6 cellular contexts compared by ENCODE assay signal in genomic region chr11:64162769-64163168, GRCh38. TPM values are rescaled to one million over a fixed set of nuclear protein-coding genes. Genes with fewer than 3 reads are reported as not detected.
DNase-seq lines count a peak whose midpoint lies in the region; ATAC-seq, FAIRE-seq and TF ChIP-seq lines count a peak whose summit lies in the region.
"Not testable (repeated sequence)": the region's sequence is repeated elsewhere in the genome, so short reads cannot be mapped to it uniquely, and the experiment has no call there.

No MANE protein-coding gene starts in this region.

- H3K27ac ChIP-seq in CD4-positive, alpha-beta T cell (ENCODE audit: low read depth, low read length); HEK293 (ENCODE audit: extremely low read depth, low read depth, low read length); K562 (ENCODE audit: extremely low read depth, low read depth, low read length): not testable (repeated sequence)
- peak overlapping the region; percentile 82 for H3K27ac ChIP-seq in RWPE1
- peak overlapping the region in 3 of 4 donors; percentile 94 to 98 (median 96) for H3K27ac ChIP-seq in gastrocnemius medialis

- BruUV-seq in K562 (replicated peaks; lab: Mats Ljungman, UMichigan): not testable (repeated sequence)

- not testable (repeated sequence) for H4K20me1 ChIP-seq in K562 (replicated peaks; ENCODE audit: control insufficient read depth, insufficient read depth, low read length)

- not testable (repeated sequence) for TF ChIP-seq EP300 in K562 (IDR thresholded peaks at IDR 0.05; ENCODE audit: low read length)

- H3K9me3 Mint-ChIP-seq in CD4-positive, alpha-beta T cell: not testable (repeated sequence)

- not testable (repeated sequence) for H3K9me3 ChIP-seq in CD4-positive, alpha-beta T cell (ENCODE audit: control insufficient read depth, low read length); HEK293 (ENCODE audit: control insufficient read depth, insufficient read depth, low read depth, low read length); K562 (replicated peaks; ENCODE audit: control insufficient read depth, insufficient read depth, low read depth, low read length); gastrocnemius medialis

- not testable (repeated sequence) for H3K36me3 ChIP-seq in HEK293 (ENCODE audit: control insufficient read depth in 2 of 2, insufficient read depth in 1 of 2, low read length in 2 of 2); gastrocnemius medialis
- H3K36me3 ChIP-seq in K562 (ENCODE audit: control insufficient read depth, insufficient read depth, low read length): peaks cover 19% of the 10 kb centered on the region; the same call in 2 of the 3 replicates

- H3K79me2 ChIP-seq in K562 (ENCODE audit: control insufficient read depth, insufficient read depth, low read length): peaks cover 57% of the 10 kb centered on the region

- H3K27ac Mint-ChIP-seq in CD4-positive, alpha-beta T cell: not testable (repeated sequence)

- not testable (repeated sequence) for H3K9me1 ChIP-seq in K562 (ENCODE audit: control insufficient read depth, insufficient read depth, low read length)

- not testable (repeated sequence) for H3K4me3 ChIP-seq in HEK293 (ENCODE audit: low read depth, low read length); K562; gastrocnemius medialis

- TF ChIP-seq CTCF in CD4-positive, alpha-beta T cell (IDR thresholded peaks at IDR 0.05); HEK293 (tag by site-specific recombination; IDR thresholded peaks at IDR 0.05); RWPE1 (conservative IDR thresholded peaks at IDR 0.05; ENCODE audit: low read depth); K562 (IDR thresholded peaks at IDR 0.05 in 2 of 3, conservative IDR thresholded peaks at IDR 0.05 in 1 of 3; ENCODE audit: insufficient read depth in 2 of 3, low read depth in 1 of 3, low read length in 3 of 3); gastrocnemius medialis (IDR thresholded peaks at IDR 0.05 in 4 of 5, conservative IDR thresholded peaks at IDR 0.05 in 1 of 5): not testable (repeated sequence)

- H3K4me1 Mint-ChIP-seq in CD4-positive, alpha-beta T cell (ENCODE audit: low read depth): not testable (repeated sequence)

- intact Hi-C loops in CD4-positive, alpha-beta T cell (cut with DNase I, micrococcal nuclease): loop anchor here in 1 of 2 experiments (10.0 kb wide), 1 partner anchor 488 kb away; the partner anchor contains the start of gene ATL3
- intact Hi-C loops in K562 (cut with micrococcal nuclease); gastrocnemius medialis (cut with DNase I; ENCODE audit: low total_unique reads): not testable (repeated sequence)

- H2AFZ ChIP-seq in K562 (ENCODE audit: low read depth, low read length): not testable (repeated sequence)

- ATAC-seq in CD4-positive, alpha-beta T cell (ENCODE audit: poor library complexity); K562; gastrocnemius medialis: not testable (repeated sequence)

- H3K4me1 ChIP-seq in HEK293 (ENCODE audit: control insufficient read depth, insufficient read depth, low read length): not testable (repeated sequence)
- peaks cover 6 to 29% of the 10 kb centered on the region in 2 experiments; a peak in 3 of 5 replicates for H3K4me1 ChIP-seq in K562 (replicated peaks in 1 of 2; ENCODE audit: control insufficient read depth in 2 of 2, insufficient read depth in 2 of 2, low read length in 2 of 2)
- H3K4me1 ChIP-seq in gastrocnemius medialis: peaks cover 28 to 41% of the 10 kb centered on the region in 2 donors

- H3K4me2 ChIP-seq in K562 (ENCODE audit: insufficient read depth, low read length): not testable (repeated sequence)

- H3K27me3 Mint-ChIP-seq in CD4-positive, alpha-beta T cell: not testable (repeated sequence)

- CTCF ChIA-PET in CD4-positive, alpha-beta T cell (lab: Charles Lee); RWPE1 (lab: Yijun Ruan, JAX); K562 (lab: Yijun Ruan, JAX; ENCODE audit: low intra/inter-chr PET ratio): not testable (repeated sequence)
- CTCF ChIA-PET in HEK293 (lab: Yijun Ruan, JAX): interaction anchor here (1.2 to 1.5 kb wide), 2 partner anchors 10 to 17 kb away, joined by 4 to 8 read pairs; no protein-coding TSS in a partner anchor

- POLR2A ChIA-PET in CD4-positive, alpha-beta T cell (lab: Charles Lee); HEK293 (lab: Yijun Ruan, JAX); RWPE1 (lab: Yijun Ruan, JAX; ENCODE audit: low non-redundant PET): not testable (repeated sequence)
- POLR2A ChIA-PET in K562 (lab: Yijun Ruan, JAX): interaction anchor here (0.6 kb wide), 1 partner anchor 32 kb away, joined by 4 read pairs; no protein-coding TSS in a partner anchor

- TF ChIP-seq POLR2A in K562 (conservative IDR thresholded peaks at IDR 0.05); gastrocnemius medialis (IDR thresholded peaks at IDR 0.05): not testable (repeated sequence)

- not testable (repeated sequence) for FAIRE-seq in K562 (lab: Jason Lieb, UNC)

- peak overlapping the region; percentile 42 for H3K4me3 Mint-ChIP-seq in CD4-positive, alpha-beta T cell

- DNase-seq in CD4-positive, alpha-beta T cell; RWPE1 (ENCODE audit: low spot score); K562 (ENCODE audit: extremely low read depth in 1 of 4, low spot score in 3 of 4); gastrocnemius medialis: not testable (repeated sequence)
- DNase-seq in myocyte (ENCODE audit: low read depth): peak; percentile 40

- not testable (repeated sequence) for TF ChIP-seq RAD21 in K562 (CRISPR knock-in tag; conservative IDR thresholded peaks at IDR 0.05 in 1 of 2, IDR thresholded peaks at IDR 0.05 in 1 of 2)

- in situ Hi-C loops in K562 (cut with MboI): not testable (repeated sequence)
- in situ Hi-C loops in gastrocnemius medialis (cut with MboI; ENCODE audit: low sequenced_read_pairs in 4 of 4): loop anchor here in 1 of 4 donors (25.0 kb wide), 1 partner anchor 325 kb away; the partner anchor contains the start of gene MARK2

- WGBS in K562 (ENCODE audit: insufficient coverage, low coverage, missing lambda C conversion rate): 89% methylated on average over 11 of the region's 16 CpGs

- not testable (repeated sequence) for H3K36me3 Mint-ChIP-seq in CD4-positive, alpha-beta T cell (ENCODE audit: low read depth)

- H3K27me3 ChIP-seq in CD4-positive, alpha-beta T cell (ENCODE audit: control insufficient read depth, insufficient read depth, low read length); K562 (ENCODE audit: control insufficient read depth in 2 of 2, insufficient read depth in 2 of 2, low read length in 2 of 2); gastrocnemius medialis: not testable (repeated sequence)

- H3K9ac ChIP-seq in K562 (ENCODE audit: insufficient read depth in 1 of 2, low read depth in 2 of 2, low read length in 2 of 2): not testable (repeated sequence)

RNA-seq across cellular contexts. Expression of gene MACROD1, which starts 3.1 kb away (rescaled TPM):
- total RNA-seq in CD4-positive, alpha-beta T cell: 1 to 10 TPM; 6.0 to 6.3 TPM
- total RNA-seq in K562 (2011; cell fraction: chromatin; rRNA removed; ENCODE audit: low replicate concordance): 63.3 and 92.7 TPM in 2 replicates
- 79.2 and 103 TPM in 2 replicates for total RNA-seq in K562 (2011; cell fraction: nucleolus; rRNA removed)
- total RNA-seq in K562 (2011; cell fraction: nucleoplasm; rRNA removed): 54.7 and 61.3 TPM in 2 replicates
- total RNA-seq in K562 (2014; rRNA removed) (60.0 and 64.5 TPM in 2 replicates), K562 (2014; rRNA removed; fragmentation: Illumina TruSeq; extraction: Trizol) (25.5 and 25.9 TPM in 2 replicates), K562 (2015; rRNA removed; fragmentation: Illumina TruSeq; extraction: Trizol) (42.3 and 50.0 TPM in 2 replicates), K562 (2021) (45.2 and 47.3 TPM in 2 replicates), myocyte (168 and 469 TPM in 2 replicates), gastrocnemius medialis (100 to 1,000 TPM; 162 to 308 (median 205) TPM)
- polyA plus RNA-seq in K562 (2011; rRNA removed) (26.4 and 31.0 TPM in 2 replicates), K562 (2014; fragmentation: Illumina TruSeq; extraction: Trizol) (13.4 and 19.4 TPM in 2 replicates), K562 (2014; fragmentation: Nextera tagmentation; extraction: Ambion mirVana) (1 to 10 TPM; 1.1 to 2.3 TPM), K562 (2014; rRNA removed) (45.7 and 54.9 TPM in 2 replicates)
- polyA plus RNA-seq in K562 (2011; cell fraction: cytosol; rRNA removed): 39.3 and 90.4 TPM in 2 replicates
- 128 and 166 TPM in 2 replicates for polyA plus RNA-seq in K562 (2011; cell fraction: nucleus; rRNA removed)
- polyA plus RNA-seq in K562 (2012): 34.4 and 49.3 TPM in 2 replicates
- 12.7 and 14.8 TPM in 2 replicates for polyA minus RNA-seq in K562 (2011; rRNA and poly(A)+ RNA removed)
- polyA minus RNA-seq in K562 (2011; cell fraction: cytosol; rRNA and poly(A)+ RNA removed): 16.8 and 23.4 TPM in 2 replicates
- 20.7 and 28.4 TPM in 2 replicates for polyA minus RNA-seq in K562 (2011; cell fraction: nucleus; rRNA and poly(A)+ RNA removed)
- polyA plus RNA-seq in myocyte (2012): 48.9 TPM

RNA-seq across cellular contexts. Expression of gene STIP1, which starts 23.2 kb away (rescaled TPM):
- 10 to 100 TPM; 29.0 to 37.5 TPM for total RNA-seq in CD4-positive, alpha-beta T cell
- 306 and 548 TPM in 2 replicates for total RNA-seq in K562 (2011; cell fraction: chromatin; rRNA removed; ENCODE audit: low replicate concordance)
- 286 and 316 TPM in 2 replicates for total RNA-seq in K562 (2011; cell fraction: nucleolus; rRNA removed)
- total RNA-seq in K562 (2011; cell fraction: nucleoplasm; rRNA removed): 232 and 255 TPM in 2 replicates
- total RNA-seq in K562 (2014; rRNA removed): 407 and 459 TPM in 2 replicates
- 340 and 344 TPM in 2 replicates for total RNA-seq in K562 (2014; rRNA removed; fragmentation: Illumina TruSeq; extraction: Trizol)
- total RNA-seq in K562 (2015; rRNA removed; fragmentation: Illumina TruSeq; extraction: Trizol): 363 and 385 TPM in 2 replicates
- 346 and 350 TPM in 2 replicates for total RNA-seq in K562 (2021)
- 324 and 332 TPM in 2 replicates for polyA plus RNA-seq in K562 (2011; rRNA removed)
- 186 and 200 TPM in 2 replicates for polyA plus RNA-seq in K562 (2011; cell fraction: cytosol; rRNA removed)
- polyA plus RNA-seq in K562 (2011; cell fraction: nucleus; rRNA removed): 175 and 176 TPM in 2 replicates
- polyA plus RNA-seq in K562 (2012): 218 and 368 TPM in 2 replicates
- 358 and 465 TPM in 2 replicates for polyA plus RNA-seq in K562 (2014; fragmentation: Illumina TruSeq; extraction: Trizol)
- polyA plus RNA-seq in K562 (2014; fragmentation: Nextera tagmentation; extraction: Ambion mirVana): 100 to 1,000 TPM in 1 of 2 experiments, 10 to 100 TPM in 1; 58.1 to 122 TPM
- polyA plus RNA-seq in K562 (2014; rRNA removed): 353 and 363 TPM in 2 replicates
- 415 and 509 TPM in 2 replicates for polyA minus RNA-seq in K562 (2011; rRNA and poly(A)+ RNA removed)
- 226 and 244 TPM in 2 replicates for polyA minus RNA-seq in K562 (2011; cell fraction: cytosol; rRNA and poly(A)+ RNA removed)
- polyA minus RNA-seq in K562 (2011; cell fraction: nucleus; rRNA and poly(A)+ RNA removed): 111 and 217 TPM in 2 replicates
- total RNA-seq in myocyte: 204 and 216 TPM in 2 replicates
- polyA plus RNA-seq in myocyte (2012): 158 TPM
- total RNA-seq in gastrocnemius medialis: 100 to 1,000 TPM; 141 to 193 (median 168) TPM

RNA-seq across cellular contexts. Expression of gene FERMT3, which starts 43.8 kb away (rescaled TPM):
- 10 to 100 TPM; 55.8 to 61.1 TPM for total RNA-seq in CD4-positive, alpha-beta T cell
- total RNA-seq in K562 (2011; cell fraction: chromatin; rRNA removed; ENCODE audit: low replicate concordance): 73.9 and 265 TPM in 2 replicates
- 233 and 244 TPM in 2 replicates for total RNA-seq in K562 (2011; cell fraction: nucleolus; rRNA removed)
- total RNA-seq in K562 (2011; cell fraction: nucleoplasm; rRNA removed): 103 and 120 TPM in 2 replicates
- total RNA-seq in K562 (2014; rRNA removed) (192 and 205 TPM in 2 replicates), K562 (2014; rRNA removed; fragmentation: Illumina TruSeq; extraction: Trizol) (25.5 and 39.3 TPM in 2 replicates), K562 (2015; rRNA removed; fragmentation: Illumina TruSeq; extraction: Trizol) (74.5 and 79.5 TPM in 2 replicates), K562 (2021) (249 and 275 TPM in 2 replicates), myocyte (6.1 and 19.4 TPM in 2 replicates), gastrocnemius medialis (10 to 100 TPM in 1 of 4 donors, 1 to 10 TPM in 3; 2.8 to 10.4 (median 6.1) TPM)
- polyA plus RNA-seq in K562 (2011; rRNA removed) (79.7 and 134 TPM in 2 replicates), K562 (2014; fragmentation: Illumina TruSeq; extraction: Trizol) (98.1 and 207 TPM in 2 replicates), K562 (2014; fragmentation: Nextera tagmentation; extraction: Ambion mirVana) (1 to 10 TPM; 3.2 to 7.2 TPM), K562 (2014; rRNA removed) (169 and 202 TPM in 2 replicates)
- polyA plus RNA-seq in K562 (2011; cell fraction: cytosol; rRNA removed): 111 and 282 TPM in 2 replicates
- 306 and 623 TPM in 2 replicates for polyA plus RNA-seq in K562 (2011; cell fraction: nucleus; rRNA removed)
- polyA plus RNA-seq in K562 (2012): 176 and 251 TPM in 2 replicates
- 29.0 and 41.3 TPM in 2 replicates for polyA minus RNA-seq in K562 (2011; rRNA and poly(A)+ RNA removed)
- polyA minus RNA-seq in K562 (2011; cell fraction: cytosol; rRNA and poly(A)+ RNA removed): 111 and 123 TPM in 2 replicates
- polyA minus RNA-seq in K562 (2011; cell fraction: nucleus; rRNA and poly(A)+ RNA removed): 68.5 and 84.4 TPM in 2 replicates
- 18.5 TPM for polyA plus RNA-seq in myocyte (2012)
